25 cellular contexts compared by ENCODE assay signal in the genomic region with DNA sequence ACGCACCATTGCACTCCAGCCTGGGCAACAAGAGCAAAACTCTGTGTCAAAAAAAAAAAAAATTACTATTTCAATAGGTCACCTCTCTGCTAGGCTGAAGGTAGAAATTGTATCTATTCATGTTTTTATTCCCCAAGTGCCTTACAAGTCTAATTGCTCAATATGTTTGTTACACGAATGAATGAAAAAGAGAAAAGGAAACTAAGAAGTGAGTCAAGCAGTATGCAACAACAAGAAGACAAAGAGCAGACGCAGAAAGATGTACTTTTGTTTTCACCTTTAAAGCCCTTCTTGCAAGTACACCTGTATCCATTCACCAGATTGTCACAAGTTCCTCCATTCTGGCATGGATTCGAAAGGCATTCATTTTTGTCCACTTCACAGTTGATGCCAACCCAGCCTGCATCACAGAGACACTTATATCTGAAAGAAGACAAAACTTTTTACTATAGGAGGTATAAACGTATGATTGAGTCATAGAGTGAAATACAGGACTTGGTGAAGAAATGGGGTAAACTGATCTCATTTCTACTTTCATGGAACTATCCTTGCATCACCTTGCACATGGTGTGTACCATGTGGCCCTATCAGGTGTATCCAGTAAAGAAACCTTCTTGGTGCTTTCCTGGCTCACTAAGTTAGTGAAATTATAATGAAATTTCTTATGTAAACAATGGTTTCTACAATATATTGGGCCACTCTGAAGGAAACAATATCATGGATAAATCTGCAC. TPM values are rescaled to one million over a fixed set of nuclear protein-coding genes. Genes with fewer than 3 reads are reported as not detected.
DNase-seq lines count a peak whose midpoint lies in the region; ATAC-seq and TF ChIP-seq lines count a peak whose summit lies in the region.
"Had no signal": no experiment of that assay in that cellular context is flagged by ENCODE, and none has a peak within 500 bp of the region (broad histone marks: within the 10 kb centered on the region; RNA-seq: fewer than 3 reads in every experiment).

No MANE protein-coding gene starts in this region.

- TF ChIP-seq CTCF in ascending aorta (IDR thresholded peaks at IDR 0.05) (no peak), stomach (IDR thresholded peaks at IDR 0.05) (no peak)

- H3K36me3 ChIP-seq in ascending aorta (peaks cover 33 to 43% of the 10 kb centered on the region in 2 donors), stomach (peaks cover 31 to 77% (median 71%) of the 10 kb centered on the region in 4 donors)
- H3K36me3 ChIP-seq: BE2C had no signal

- no peaks in the 10 kb centered on the region for H3K9me3 Mint-ChIP-seq in activated CD4-positive, alpha-beta T cell treated with anti-CD3 and anti-CD28 coated beads, Interleukin-2, amount 10 ng/mL, durations not matched to agents 24 days and 14 days
- H3K9me3 Mint-ChIP-seq in activated naive CD4-positive, alpha-beta T cell treated with anti-CD3 and anti-CD28 coated beads, Interleukin-2, amount 50 U/mL, for 72 hours = no peaks in the 10 kb centered on the region
- H3K9me3 Mint-ChIP-seq: CD14-positive monocyte had no signal

- intact Hi-C loops in activated CD4-positive, alpha-beta T cell treated with anti-CD3 and anti-CD28 coated beads, Interleukin-2, amount 10 ng/mL, durations not matched to agents 24 days and 14 days (cut with micrococcal nuclease) = loop anchor here (5.0 kb wide), 1 partner anchor 34 kb away; no protein-coding TSS in a partner anchor
- intact Hi-C loops in ascending aorta (cut with DNase I) = loop anchor here (5.0 kb wide), 2 partner anchors 34 to 179 kb away; no protein-coding TSS in a partner anchor
- intact Hi-C loops in stomach (cut with DNase I; ENCODE audit: low total_unique reads) = no loop called here

- DNase-seq in activated CD4-positive, alpha-beta T cell treated with anti-CD3 and anti-CD28 coated beads, Interleukin-2, amount 10 ng/mL, durations not matched to agents 24 days and 14 days = peak; percentile 54
- no peak for DNase-seq in activated CD4-positive, alpha-beta T cell treated with anti-CD3 and anti-CD28 coated beads for 4 hours
- no peak for DNase-seq in activated naive CD4-positive, alpha-beta T cell treated with anti-CD3 and anti-CD28 coated beads, Interleukin-2, amount 50 U/mL, for 72 hours (ENCODE audit: low spot score in 2 of 2)
- DNase-seq in activated naive CD4-positive, alpha-beta T cell treated with anti-CD3 and anti-CD28 coated beads, Interleukin-2, amount 50 U/mL, for 16 hours = no peak
- DNase-seq in ascending aorta (ENCODE audit: low spot score in 2 of 2) (no peak), middle frontal gyrus (ENCODE audit: extremely low spot score, low spot score) (no peak), stomach (no peak)
- DNase-seq: 8988T, ACHN, BE2C, DMS153, DND-41, KBM-7, MV-4-11, NCI-H1105, NCI-H1436 treated with DMSO at 0.1 percent for 48 hours, NCI-H187 treated with DMSO at 0.1 percent for 48 hours, NCI-H446, NCI-H524 treated with DMSO at 0.1 percent for 48 hours, NCI-H774 had no signal

- no peaks in the 10 kb centered on the region for H3K9me3 ChIP-seq in ascending aorta
- no peaks in the 10 kb centered on the region for H3K9me3 ChIP-seq in stomach
- H3K9me3 ChIP-seq: BE2C had no signal

- H3K4me3 ChIP-seq in ascending aorta (no peak overlapping the region), stomach (no peak overlapping the region)

- no peak overlapping the region for H3K4me3 Mint-ChIP-seq in activated CD4-positive, alpha-beta T cell treated with anti-CD3 and anti-CD28 coated beads, Interleukin-2, amount 10 ng/mL, durations not matched to agents 24 days and 14 days
- H3K4me3 Mint-ChIP-seq: CD14-positive monocyte had no signal

- H3K4me1 ChIP-seq in ascending aorta (peaks cover 0 to 35% of the 10 kb centered on the region in 2 donors), stomach (peaks cover 0 to 4% (median 0%) of the 10 kb centered on the region in 4 donors)
- H3K4me1 ChIP-seq: BE2C had no signal

- H3K36me3 Mint-ChIP-seq in activated CD4-positive, alpha-beta T cell treated with anti-CD3 and anti-CD28 coated beads, Interleukin-2, amount 10 ng/mL, durations not matched to agents 24 days and 14 days (ENCODE audit: low read depth) = peaks cover 60% of the 10 kb centered on the region
- peaks cover 0 to 3% of the 10 kb centered on the region in 2 donors for H3K36me3 Mint-ChIP-seq in activated naive CD4-positive, alpha-beta T cell treated with anti-CD3 and anti-CD28 coated beads, Interleukin-2, amount 50 U/mL, for 72 hours

- WGBS in stomach, 5 donors = 89 to 94% (median 90%) methylated on average over 5 of the region's 5 CpGs

- peak; percentile 50 to 75 for ATAC-seq in activated naive CD4-positive, alpha-beta T cell treated with anti-CD3 and anti-CD28 coated beads, Interleukin-2, amount 50 U/mL, for 72 hours
- ATAC-seq: HCT116 had no signal

- H3K27me3 Mint-ChIP-seq in activated CD4-positive, alpha-beta T cell treated with anti-CD3 and anti-CD28 coated beads, Interleukin-2, amount 10 ng/mL, durations not matched to agents 24 days and 14 days = no peaks in the 10 kb centered on the region

- H3K27ac ChIP-seq in ascending aorta (peak overlapping the region; percentile 62 to 72), stomach (no peak overlapping the region)

- peak overlapping the region; percentile 9 for H3K27ac Mint-ChIP-seq in activated CD4-positive, alpha-beta T cell treated with anti-CD3 and anti-CD28 coated beads, Interleukin-2, amount 10 ng/mL, durations not matched to agents 24 days and 14 days
- H3K27ac Mint-ChIP-seq in activated naive CD4-positive, alpha-beta T cell treated with anti-CD3 and anti-CD28 coated beads, Interleukin-2, amount 50 U/mL, for 72 hours = no peak overlapping the region

- H3K27me3 ChIP-seq in ascending aorta (no peaks in the 10 kb centered on the region), stomach (no peaks in the 10 kb centered on the region)

- TF ChIP-seq POLR2A in stomach (IDR thresholded peaks at IDR 0.05) = no peak

- no peak for TF ChIP-seq EP300 in stomach (IDR thresholded peaks at IDR 0.05)

- peaks cover 16% of the 10 kb centered on the region for H3K4me1 Mint-ChIP-seq in activated CD4-positive, alpha-beta T cell treated with anti-CD3 and anti-CD28 coated beads, Interleukin-2, amount 10 ng/mL, durations not matched to agents 24 days and 14 days
- H3K4me1 Mint-ChIP-seq: CD14-positive monocyte had no signal

RNA-seq across cellular contexts. Expression of a gene that starts 57.1 kb away (rescaled TPM):
- not detected in 2 replicates for total RNA-seq in activated CD4-positive, alpha-beta T cell treated with anti-CD3 and anti-CD28 coated beads, Interleukin-2, amount 10 ng/mL, durations not matched to agents 24 days and 14 days
- total RNA-seq in activated naive CD4-positive, alpha-beta T cell treated with anti-CD3 and anti-CD28 coated beads, Interleukin-2, amount 50 U/mL, for 72 hours = not detected
- total RNA-seq in ascending aorta (not detected), stomach (not detected)
- polyA plus RNA-seq in stomach = not detected
- total RNA-seq: H4, LHCN-M2, MCF 10A had no signal
- polyA plus RNA-seq: CD14-positive monocyte had no signal

Comparison
In these comparisons a context has a peak if more than half of its experiments do, and no peak if none do; other contexts are left out.
1. H3K27ac ChIP-seq: peak in ascending aorta (2 of 2); none in stomach (0 of 5).